10 cellular contexts compared by ENCODE assay signal in genomic region chr5:66945389-66946349, GRCh38.
DNase-seq lines count a peak whose midpoint lies in the region; ATAC-seq and TF ChIP-seq lines count a peak whose summit lies in the region.
"Had no signal": no experiment of that assay in that cellular context is flagged by ENCODE, and none has a peak within 500 bp of the region (broad histone marks: within the 10 kb centered on the region; RNA-seq: fewer than 3 reads in every experiment).

No MANE protein-coding gene starts in this region.

- intact Hi-C loops in IMR-90 (cut with micrococcal nuclease) (no loop called here), posterior cingulate gyrus (cut with DNase I) (no loop called here), colonic mucosa (cut with DNase I) (no loop called here)

- no CpG with 5 or more reads among the region's 7 CpGs for WGBS in IMR-90 (ENCODE audit: extremely low coverage in 2 of 2, insufficient read length in 1 of 2), 2 experiments

- H2AFZ ChIP-seq in GM23338 (no peak overlapping the region), IMR-90 (replicated peaks; ENCODE audit: low read length, poor library complexity) (no peak overlapping the region), osteoblast (ENCODE audit: low read length) (peak overlapping the region; percentile 34)

- H2BK5ac ChIP-seq in IMR-90 (ENCODE audit: low read depth, low read length, poor library complexity, severe bottlenecking): no peak overlapping the region

- H3K36me3 ChIP-seq in GM23338 (ENCODE audit: insufficient read depth): no peaks in the 10 kb centered on the region
- H3K36me3 ChIP-seq in IMR-90 (ENCODE audit: control insufficient read depth, insufficient read depth, low read length): no peaks in the 10 kb centered on the region
- H3K36me3 ChIP-seq in osteoblast (ENCODE audit: insufficient read depth, low read length): no peaks in the 10 kb centered on the region
- no peaks in the 10 kb centered on the region for H3K36me3 ChIP-seq in colonic mucosa
- H3K36me3 ChIP-seq: Peyer's patch had no signal

- POLR2A ChIA-PET in IMR-90 (lab: Charles Lee; ENCODE audit: unreplicated experiment) (no interaction called here), T-cell (lab: Charles Lee) (no interaction called here)

- no peak overlapping the region for H4K8ac ChIP-seq in IMR-90 (ENCODE audit: low read depth in 2 of 2, low read length in 2 of 2)

- TF ChIP-seq CTCF in GM23338 (conservative IDR thresholded peaks at IDR 0.05; ENCODE audit: low read depth in 2 of 2) (no peak), IMR-90 (conservative IDR thresholded peaks at IDR 0.05; ENCODE audit: low read depth, low read length) (no peak), osteoblast (IDR thresholded peaks at IDR 0.05; ENCODE audit: extremely low read depth, low read depth, low read length) (no peak), colonic mucosa (IDR thresholded peaks at IDR 0.05) (no peak)

- H3K27me3 ChIP-seq in GM23338 (ENCODE audit: insufficient read depth): no peaks in the 10 kb centered on the region
- H3K27me3 ChIP-seq in IMR-90 (ENCODE audit: control insufficient read depth, insufficient read depth, low read length): no peaks in the 10 kb centered on the region
- H3K27me3 ChIP-seq in osteoblast (ENCODE audit: insufficient read depth, low read length): no peaks in the 10 kb centered on the region
- H3K27me3 ChIP-seq in colonic mucosa: no peaks in the 10 kb centered on the region
- H3K27me3 ChIP-seq: Peyer's patch had no signal

- no peak overlapping the region for H2BK120ac ChIP-seq in IMR-90 (ENCODE audit: low read depth, low read length)

- H3K56ac ChIP-seq in IMR-90 (ENCODE audit: extremely low read depth, insufficient read depth, low read length): no peak overlapping the region

- no peak for TF ChIP-seq RAD21 in IMR-90 (IDR thresholded peaks at IDR 0.05; ENCODE audit: low read length)

- dilution Hi-C loops in IMR-90 (cut with HindIII; ENCODE audit: low sequenced_read_pairs, unreplicated experiment): no loop called here

- H3K4me3 ChIP-seq in GM23338 (no peak overlapping the region), IMR-90 (ENCODE audit: insufficient read depth, low read depth, low read length) (no peak overlapping the region), osteoblast (ENCODE audit: insufficient read depth, low read length) (no peak overlapping the region), colonic mucosa (no peak overlapping the region)
- H3K4me3 ChIP-seq: Peyer's patch had no signal

- H3K23ac ChIP-seq in IMR-90 (ENCODE audit: low read depth, low read length): no peak overlapping the region

- H3K27ac Mint-ChIP-seq in activated T-cell treated with anti-CD3 and anti-CD28 coated beads, Interleukin-2, amount 50 U/mL, for 24 hours: no peak overlapping the region
- no peak overlapping the region for H3K27ac Mint-ChIP-seq in GM23338
- no peak overlapping the region for H3K27ac Mint-ChIP-seq in T-cell

- in situ Hi-C loops in IMR-90 (cut with MboI; ENCODE audit: low sequenced_read_pairs): no loop called here

- H2AK9ac ChIP-seq in IMR-90 (replicated peaks; ENCODE audit: low read depth, low read length, poor library complexity): no peak overlapping the region

- no peak overlapping the region for H4K5ac ChIP-seq in IMR-90 (ENCODE audit: low read depth, low read length)

- H3K4me2 ChIP-seq in GM23338 (no peak overlapping the region), IMR-90 (ENCODE audit: low read depth, low read length) (no peak overlapping the region), osteoblast (ENCODE audit: insufficient read depth, low read length) (no peak overlapping the region)

- TF ChIP-seq POLR2A in IMR-90 (IDR thresholded peaks at IDR 0.05; ENCODE audit: low read depth, low read length): no peak

- H4K91ac ChIP-seq in IMR-90 (ENCODE audit: insufficient read depth, low read depth, low read length): no peak overlapping the region

- H2BK15ac ChIP-seq in IMR-90 (ENCODE audit: low read depth, low read length): no peak overlapping the region

- DNase-seq in activated T-cell treated with anti-CD3 and anti-CD28 coated beads, Interleukin-2, amount 50 U/mL, for 24 hours: peak; percentile 30
- DNase-seq in activated T-cell treated with anti-CD3 and anti-CD28 coated beads for 4 hours (no peak), GM23338 (ENCODE audit: low spot score) (no peak), IMR-90 (peak; percentile 24), osteoblast (ENCODE audit: insufficient read length, low spot score, missing footprints) (no peak), posterior cingulate gyrus (no peak), T-cell (no peak), colonic mucosa (no peak)
- DNase-seq: Peyer's patch had no signal

- H3K79me1 ChIP-seq in IMR-90 (ENCODE audit: low read depth in 1 of 2, low read length in 2 of 2): no peaks in the 10 kb centered on the region

- H3K79me2 ChIP-seq in GM23338 (replicated peaks; ENCODE audit: insufficient read depth) (no peaks in the 10 kb centered on the region), osteoblast (ENCODE audit: insufficient read depth, low read length) (no peaks in the 10 kb centered on the region)

- H3K9ac ChIP-seq in IMR-90 (ENCODE audit: low read depth, low read length): no peak overlapping the region
- no peak overlapping the region for H3K9ac ChIP-seq in colonic mucosa (ENCODE audit: low read depth in 2 of 2, low read length in 2 of 2)

- H3K4me3 Mint-ChIP-seq in activated T-cell treated with anti-CD3 and anti-CD28 coated beads, Interleukin-2, amount 50 U/mL, for 24 hours: no peak overlapping the region
- H3K4me3 Mint-ChIP-seq in GM23338: no peak overlapping the region
- no peak overlapping the region for H3K4me3 Mint-ChIP-seq in T-cell

- H3K9me3 Mint-ChIP-seq in activated T-cell treated with anti-CD3 and anti-CD28 coated beads, Interleukin-2, amount 50 U/mL, for 24 hours: no peaks in the 10 kb centered on the region
- H3K9me3 Mint-ChIP-seq in GM23338 (no peaks in the 10 kb centered on the region), T-cell (peaks cover under 1 to 1% (median under 1%) of the 10 kb centered on the region in 3 donors)

- H3K9me3 ChIP-seq in IMR-90 (ENCODE audit: control insufficient read depth, insufficient read depth, low read length) (no peaks in the 10 kb centered on the region), osteoblast (ENCODE audit: low read depth, low read length) (no peaks in the 10 kb centered on the region), colonic mucosa (no peaks in the 10 kb centered on the region)
- H3K9me3 ChIP-seq: Peyer's patch had no signal

- peaks cover 21% of the 10 kb centered on the region for H3K27me3 Mint-ChIP-seq in activated T-cell treated with anti-CD3 and anti-CD28 coated beads, Interleukin-2, amount 50 U/mL, for 24 hours
- H3K27me3 Mint-ChIP-seq in GM23338 (ENCODE audit: insufficient read depth, low read depth, poor library complexity) (no peaks in the 10 kb centered on the region), T-cell (peaks cover 7 to 10% of the 10 kb centered on the region in 2 donors)

- H3K18ac ChIP-seq in IMR-90 (ENCODE audit: low read depth, low read length): no peak overlapping the region

- no peak overlapping the region for H2BK20ac ChIP-seq in IMR-90 (ENCODE audit: low read depth, low read length)

- peaks cover 9% of the 10 kb centered on the region for H3K4me1 Mint-ChIP-seq in activated T-cell treated with anti-CD3 and anti-CD28 coated beads, Interleukin-2, amount 50 U/mL, for 24 hours (ENCODE audit: low read depth)
- H3K4me1 Mint-ChIP-seq in GM23338: peaks cover 16% of the 10 kb centered on the region
- no peaks in the 10 kb centered on the region for H3K4me1 Mint-ChIP-seq in T-cell

- no peak overlapping the region for H2AK5ac ChIP-seq in IMR-90 (ENCODE audit: low read depth, low read length)

- no peaks in the 10 kb centered on the region for H4K20me1 ChIP-seq in GM23338 (replicated peaks; ENCODE audit: insufficient read depth)
- no peaks in the 10 kb centered on the region for H4K20me1 ChIP-seq in IMR-90 (ENCODE audit: insufficient read depth, low read length)
- H4K20me1 ChIP-seq in osteoblast (ENCODE audit: insufficient read depth, low read length): no peaks in the 10 kb centered on the region

- H3K4ac ChIP-seq in IMR-90 (ENCODE audit: low read depth, low read length): no peak overlapping the region

- no TSS peak for BruUV-seq in IMR-90 (replicated peaks; lab: Mats Ljungman, UMichigan)

- CTCF ChIA-PET in IMR-90 (lab: Yijun Ruan, JAX) (no interaction called here), T-cell (lab: Charles Lee) (no interaction called here)

- H3K14ac ChIP-seq in IMR-90 (replicated peaks; ENCODE audit: low read depth, low read length): no peak overlapping the region

- no peaks in the 10 kb centered on the region for H3K9me2 ChIP-seq in GM23338 (ENCODE audit: insufficient read depth)

- H3K36me3 Mint-ChIP-seq in activated T-cell treated with anti-CD3 and anti-CD28 coated beads, Interleukin-2, amount 50 U/mL, for 24 hours (ENCODE audit: low read depth): no peaks in the 10 kb centered on the region
- H3K36me3 Mint-ChIP-seq in GM23338 (ENCODE audit: low read depth) (no peaks in the 10 kb centered on the region), T-cell (no peaks in the 10 kb centered on the region)

- H3K9me1 ChIP-seq in IMR-90 (ENCODE audit: insufficient read depth, low read length): no peaks in the 10 kb centered on the region

- ATAC-seq in GM23338: peak; percentile 66
- ATAC-seq in IMR-90 (ENCODE audit: low read depth): no peak
- ATAC-seq in T-cell (replicated peaks in 1 of 4): no peak

- H3F3A ChIP-seq in GM23338 (replicated peaks; ENCODE audit: low read depth): no peaks in the 10 kb centered on the region

- H3K27ac ChIP-seq in GM23338 (ENCODE audit: low read depth): no peak overlapping the region
- no peak overlapping the region for H3K27ac ChIP-seq in IMR-90 (ENCODE audit: insufficient read depth, low read length)
- H3K27ac ChIP-seq in osteoblast (ENCODE audit: low read depth, low read length): no peak overlapping the region
- H3K27ac ChIP-seq in colonic mucosa: no peak overlapping the region
- H3K27ac ChIP-seq: HL-60, Peyer's patch had no signal

- H3K4me1 ChIP-seq in GM23338 (ENCODE audit: insufficient read depth) (peaks cover 4% of the 10 kb centered on the region; the same call in 1 of the 2 replicates), IMR-90 (ENCODE audit: control insufficient read depth, insufficient read depth, low read length) (no peaks in the 10 kb centered on the region), osteoblast (ENCODE audit: insufficient read depth, low read length) (no peaks in the 10 kb centered on the region), colonic mucosa (no peaks in the 10 kb centered on the region)
- H3K4me1 ChIP-seq: Peyer's patch had no signal

TF ChIP-seq in GM23338, 12 proteins besides CTCF, POLR2A, EP300 and RAD21 (continues in another document):
- no peak for TF ChIP-seq POLR2AphosphoS5 (IDR thresholded peaks at IDR 0.05; ENCODE audit: low read depth)

TF ChIP-seq in IMR-90, 13 proteins besides CTCF, POLR2A, EP300 and RAD21 (continues in another document):
- TF ChIP-seq SMC3 (IDR thresholded peaks at IDR 0.05; ENCODE audit: low read depth, low read length): no peak
- no peak for TF ChIP-seq MXI1 (IDR thresholded peaks at IDR 0.05; ENCODE audit: borderline replicate concordance, low read depth, low read length)
- TF ChIP-seq RFX5 (IDR thresholded peaks at IDR 0.05; ENCODE audit: low read depth, low read length): no peak
- no peak for TF ChIP-seq MAFK (IDR thresholded peaks at IDR 0.05; ENCODE audit: low read depth, low read length)
- no peak for TF ChIP-seq NFE2L2 (IDR thresholded peaks at IDR 0.05; ENCODE audit: low read depth, low read length)

Comparison
In these comparisons a context has a peak if more than half of its experiments do, and no peak if none do; other contexts are left out.
1. DNase-seq: peak in activated T-cell treated with anti-CD3 and anti-CD28 coated beads, Interleukin-2, amount 50 U/mL, for 24 hours (single experiment) and IMR-90 (single experiment); none in activated T-cell treated with anti-CD3 and anti-CD28 coated beads for 4 hours (single experiment), GM23338 (single experiment), osteoblast (single experiment), posterior cingulate gyrus (0 of 10), T-cell (0 of 34) and colonic mucosa (single experiment).